1 cellular context compared by ENCODE assay signal in genomic region chr19:13797058-13797440, GRCh38.
TF ChIP-seq lines count a peak whose summit lies in the region.

No MANE protein-coding gene starts in this region.

TF ChIP-seq in endothelial cell of umbilical vein, 7 proteins besides CTCF, POLR2A, EP300 and RAD21:
- TF ChIP-seq POLR2AphosphoS5 (IDR thresholded peaks at IDR 0.05; ENCODE audit: insufficient read depth, low read depth, low read length) = no peak
- TF ChIP-seq GATA2 (IDR thresholded peaks at IDR 0.05; ENCODE audit: insufficient read depth, insufficient read length, low read depth, low read length) = no peak
- no peak for TF ChIP-seq JUN (IDR thresholded peaks at IDR 0.05; ENCODE audit: borderline replicate concordance, insufficient read depth, insufficient read length, low read depth)
- no peak for TF ChIP-seq FOS (IDR thresholded peaks at IDR 0.05; ENCODE audit: borderline replicate concordance, insufficient read depth, low read length)
- no peak for TF ChIP-seq MYC (IDR thresholded peaks at IDR 0.05; ENCODE audit: low read depth, low read length)
- no peak for TF ChIP-seq EZH2 (IDR thresholded peaks at IDR 0.05; ENCODE audit: borderline replicate concordance, low read depth, low read length, severe bottlenecking)
- no peak for TF ChIP-seq MAX (IDR thresholded peaks at IDR 0.05; ENCODE audit: insufficient read depth, insufficient read length)
